Comparison of ENCODE assay signal across 8 cellular contexts in the genomic region with DNA sequence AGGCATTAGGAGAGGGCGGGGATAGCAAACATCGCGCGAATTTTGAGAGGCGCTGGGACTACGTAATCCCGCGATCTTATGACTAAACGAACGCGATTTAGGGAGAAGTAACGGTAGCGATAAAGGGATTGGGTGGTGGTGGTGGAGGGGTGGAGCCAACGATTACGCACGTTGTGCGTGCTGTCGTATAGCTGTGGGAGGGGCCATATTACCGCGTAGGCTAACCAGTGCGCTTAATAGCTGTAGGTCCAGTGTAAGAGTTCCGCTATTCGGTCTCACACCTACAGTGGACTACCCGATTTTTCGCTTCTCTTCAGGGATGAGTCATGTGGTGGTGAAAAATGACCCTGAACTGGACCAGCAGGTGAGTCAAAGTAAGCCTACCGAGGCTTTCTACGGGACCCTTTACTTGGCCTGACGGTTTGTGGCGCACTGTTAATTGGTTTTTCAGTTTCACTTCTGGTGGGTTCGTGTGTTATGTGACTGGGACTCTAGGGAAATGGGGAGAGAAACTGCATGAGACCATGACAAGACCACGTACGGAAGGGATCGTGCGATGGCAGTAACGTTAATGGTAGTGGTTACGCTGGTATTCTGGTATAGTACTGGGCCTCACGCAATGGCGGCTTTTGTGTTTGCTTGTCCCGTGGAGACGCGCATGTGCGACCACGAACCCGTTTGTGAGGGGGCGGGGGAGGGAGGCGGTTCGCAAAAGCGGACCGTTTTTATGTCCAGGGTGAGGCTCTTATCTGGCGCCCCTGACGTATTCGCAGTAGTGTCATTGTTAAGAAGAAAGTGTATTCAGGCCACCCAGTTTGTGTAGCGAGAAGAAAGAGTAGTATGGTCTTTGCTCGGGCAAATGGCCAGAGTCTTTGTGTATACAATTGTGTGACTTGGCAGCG. TPM values are rescaled to one million over a fixed set of nuclear protein-coding genes. Genes with fewer than 3 reads are reported as not detected.
DNase-seq lines count a peak whose midpoint lies in the region; ATAC-seq, FAIRE-seq and TF ChIP-seq lines count a peak whose summit lies in the region.

A gene (plus strand): TSS at position 251 of the 902 bp plus-strand sequence. CDS start 69 bp downstream, at position 320.

- peaks cover 5% of the 10 kb centered on the region for H3K79me1 ChIP-seq in trophoblast cell (ENCODE audit: low read length)

- WGBS in trophoblast cell (ENCODE audit: extremely low coverage, insufficient coverage, insufficient read length), result no CpG with 5 or more reads among the region's 55 CpGs

- BruUV-seq in endothelial cell of umbilical vein (replicated peaks; lab: Mats Ljungman, UMichigan), result TSS peak; percentile 98

- H3K36me3 ChIP-seq in endothelial cell of umbilical vein (ENCODE audit: control insufficient read depth in 2 of 2, extremely low read depth in 1 of 2, insufficient read depth in 2 of 2, low read length in 2 of 2), result no peaks in the 10 kb centered on the region
- H3K36me3 ChIP-seq in trophoblast cell (ENCODE audit: control insufficient read depth in 1 of 2, insufficient read depth in 2 of 2, low read length in 2 of 2), result no peaks in the 10 kb centered on the region

- H3K9me3 ChIP-seq in endothelial cell of umbilical vein (replicated peaks; ENCODE audit: control insufficient read depth, insufficient read depth, low read length), result no peaks in the 10 kb centered on the region
- no peaks in the 10 kb centered on the region for H3K9me3 ChIP-seq in trophoblast cell (ENCODE audit: insufficient read depth, low read depth, low read length)

- ATAC-seq in HG03139 (IDR thresholded peaks at IDR 0.05; ENCODE audit: unreplicated experiment), result peak; percentile 83

- H3K4ac ChIP-seq in trophoblast cell (ENCODE audit: low read depth, low read length), result peak within 1 kb of the TSS; percentile 21

- H3K23ac ChIP-seq in trophoblast cell (ENCODE audit: low read length), result no peak within 1 kb of the TSS

- peak within 1 kb of the TSS; percentile 83 to 100 (median 98) for H3K4me3 ChIP-seq in endothelial cell of umbilical vein (replicated peaks in 1 of 3; ENCODE audit: insufficient read depth in 1 of 3, low read depth in 1 of 3, low read length in 3 of 3)
- H3K4me3 ChIP-seq in trophoblast cell (ENCODE audit: low read depth, low read length), result peak within 1 kb of the TSS; percentile 87

- no peak for TF ChIP-seq CTCF in endothelial cell of umbilical vein (IDR thresholded peaks at IDR 0.05; ENCODE audit: extremely low read depth in 1 of 2, insufficient read depth in 1 of 2, low read depth in 1 of 2, low read length in 2 of 2)

- H3K4me2 ChIP-seq in endothelial cell of umbilical vein (ENCODE audit: insufficient read depth, low read length), result peak within 1 kb of the TSS; percentile 98
- peak within 1 kb of the TSS; percentile 57 for H3K4me2 ChIP-seq in trophoblast cell (ENCODE audit: low read length)

- H3K27ac ChIP-seq in endothelial cell of umbilical vein (ENCODE audit: insufficient read depth, low read depth, low read length), result peak within 1 kb of the TSS; percentile 100
- H3K27ac ChIP-seq in trophoblast cell (ENCODE audit: low read depth, low read length), result peak within 1 kb of the TSS; percentile 79

- peak within 1 kb of the TSS; percentile 16 for H3K14ac ChIP-seq in trophoblast cell (ENCODE audit: low read length)

- H3K4me3 Mint-ChIP-seq in T-helper 2 cell treated with Interferon-gamma antibody and Interleukin-4, amounts not matched to agents 5 μg/mL and 100 μg/mL, for 36 hours, result peak within 1 kb of the TSS; percentile 99

- peak within 1 kb of the TSS; percentile 100 for H3K9ac ChIP-seq in endothelial cell of umbilical vein (replicated peaks; ENCODE audit: extremely low read depth, insufficient read depth, low read length)
- peak within 1 kb of the TSS; percentile 76 for H3K9ac ChIP-seq in trophoblast cell (ENCODE audit: low read length)

- no peak within 1 kb of the TSS for H2BK120ac ChIP-seq in trophoblast cell (ENCODE audit: insufficient read depth, low read length, poor library complexity)

- intact Hi-C loops in endothelial cell of umbilical vein (cut with micrococcal nuclease), result loop anchor here (2.0 to 10.0 kb wide), 4 partner anchors 240 to 800 kb away; a partner anchor contains a TSS

- TF ChIP-seq POLR2A in endothelial cell of umbilical vein (IDR thresholded peaks at IDR 0.05; ENCODE audit: low read depth, low read length) (peak; percentile 83), GM12892 (IDR thresholded peaks at IDR 0.05; ENCODE audit: low read depth, low read length) (no peak)

- H3K36me3 Mint-ChIP-seq in T-helper 2 cell treated with Interferon-gamma antibody and Interleukin-4, amounts not matched to agents 5 μg/mL and 100 μg/mL, for 36 hours (ENCODE audit: low read depth), result peaks cover 39% of the 10 kb centered on the region

- H2BK5ac ChIP-seq in trophoblast cell (ENCODE audit: low read depth, low read length, poor library complexity), result peak within 1 kb of the TSS; percentile 60

- H3K27me3 Mint-ChIP-seq in T-helper 2 cell treated with Interferon-gamma antibody and Interleukin-4, amounts not matched to agents 5 μg/mL and 100 μg/mL, for 36 hours (ENCODE audit: low read depth), result no peaks in the 10 kb centered on the region

- dilution Hi-C loops in endothelial cell of umbilical vein (cut with MboI; ENCODE audit: extremely low pct_ligation_motif_present, low sequenced_read_pairs), result no loop called here

- POLR2A ChIA-PET in endothelial cell of umbilical vein (lab: Charles Lee), result no interaction called here

- H2AK5ac ChIP-seq in trophoblast cell (ENCODE audit: low read length), result peak within 1 kb of the TSS; percentile 15

- H3K18ac ChIP-seq in trophoblast cell (ENCODE audit: low read length), result no peak within 1 kb of the TSS

- H3K27ac Mint-ChIP-seq in T-helper 2 cell treated with Interferon-gamma antibody and Interleukin-4, amounts not matched to agents 5 μg/mL and 100 μg/mL, for 36 hours, result peak within 1 kb of the TSS; percentile 100

- H3K4me1 ChIP-seq in endothelial cell of umbilical vein (ENCODE audit: control insufficient read depth, extremely low read depth, insufficient read depth, low read length), result peaks cover 6% of the 10 kb centered on the region
- no peaks in the 10 kb centered on the region for H3K4me1 ChIP-seq in trophoblast cell (ENCODE audit: control insufficient read depth in 1 of 2, insufficient read depth in 2 of 2, low read length in 2 of 2)

- FAIRE-seq in endothelial cell of umbilical vein (lab: Jason Lieb, UNC), result peak; percentile 94
- FAIRE-seq in GM12892 (lab: Jason Lieb, UNC), result no peak

- H3K4me1 Mint-ChIP-seq in T-helper 2 cell treated with Interferon-gamma antibody and Interleukin-4, amounts not matched to agents 5 μg/mL and 100 μg/mL, for 36 hours (ENCODE audit: low read depth), result peaks cover 14% of the 10 kb centered on the region

- H2AFZ ChIP-seq in endothelial cell of umbilical vein (ENCODE audit: low read depth, low read length) (peak within 1 kb of the TSS; percentile 100), trophoblast cell (ENCODE audit: insufficient read depth, low read length, poor library complexity) (peak within 1 kb of the TSS; percentile 18)

- peak within 1 kb of the TSS; percentile 87 for H4K8ac ChIP-seq in trophoblast cell (ENCODE audit: low read depth, low read length)

- peak within 1 kb of the TSS; percentile 53 for H4K91ac ChIP-seq in trophoblast cell (ENCODE audit: low read depth, low read length)

- DNase-seq in DMS79 (lab: John Stamatoyannopoulos, UW), result peak; percentile 23
- peak; percentile 83 for DNase-seq in T-helper 2 cell treated with Interferon-gamma antibody and Interleukin-4, amounts not matched to agents 5 μg/mL and 100 μg/mL, for 36 hours (ENCODE audit: low spot score)
- peak; percentile 95 for DNase-seq in endothelial cell of umbilical vein (ENCODE audit: low read depth, low spot score)
- peak in 1 of 2 donors; percentile 84 for DNase-seq in trophoblast cell
- DNase-seq in GOT3 (lab: John Stamatoyannopoulos, UW), result no peak
- DNase-seq in NCI-H1694 (lab: John Stamatoyannopoulos, UW), result no peak
- DNase-seq in GM12892 (ENCODE audit: insufficient read length), result no peak

- H4K20me1 ChIP-seq in endothelial cell of umbilical vein (replicated peaks; ENCODE audit: control insufficient read depth, extremely low read depth, insufficient read depth, low read length), result peaks cover 3% of the 10 kb centered on the region

- peak within 1 kb of the TSS; percentile 44 for H4K12ac ChIP-seq in trophoblast cell (ENCODE audit: low read depth, low read length)

- H3K79me2 ChIP-seq in endothelial cell of umbilical vein (ENCODE audit: control insufficient read depth, insufficient read depth, low read length) (peaks cover 53% of the 10 kb centered on the region), trophoblast cell (ENCODE audit: control insufficient read depth, insufficient read depth, low read length, poor library complexity) (peaks cover 2% of the 10 kb centered on the region)

- H3K9me3 Mint-ChIP-seq in T-helper 2 cell treated with Interferon-gamma antibody and Interleukin-4, amounts not matched to agents 5 μg/mL and 100 μg/mL, for 36 hours, result no peaks in the 10 kb centered on the region

- H2BK12ac ChIP-seq in trophoblast cell (ENCODE audit: low read length), result no peak within 1 kb of the TSS

- no peaks in the 10 kb centered on the region for H3K9me1 ChIP-seq in endothelial cell of umbilical vein (replicated peaks; ENCODE audit: control insufficient read depth, extremely low read depth, insufficient read depth, low read length)

- CTCF ChIA-PET in endothelial cell of umbilical vein (lab: Charles Lee), result no interaction called here

- H3K27me3 ChIP-seq in endothelial cell of umbilical vein (ENCODE audit: control insufficient read depth in 2 of 2, insufficient read depth in 2 of 2, low read length in 2 of 2) (no peaks in the 10 kb centered on the region), trophoblast cell (ENCODE audit: insufficient read depth, low read length) (no peaks in the 10 kb centered on the region)

TF ChIP-seq in endothelial cell of umbilical vein, 7 proteins besides CTCF, POLR2A, EP300 and RAD21 (continues in another document):
- peak; percentile 58 for TF ChIP-seq POLR2AphosphoS5 (IDR thresholded peaks at IDR 0.05; ENCODE audit: insufficient read depth, low read depth, low read length)
- no peak for TF ChIP-seq JUN (IDR thresholded peaks at IDR 0.05; ENCODE audit: borderline replicate concordance, insufficient read depth, insufficient read length, low read depth)
- TF ChIP-seq FOS (IDR thresholded peaks at IDR 0.05; ENCODE audit: borderline replicate concordance, insufficient read depth, low read length), result no peak
- TF ChIP-seq GATA2 (IDR thresholded peaks at IDR 0.05; ENCODE audit: insufficient read depth, insufficient read length, low read depth, low read length), result no peak

RNA-seq across cellular contexts. Expression of the gene that starts here (rescaled TPM):
- total RNA-seq in endothelial cell of umbilical vein, result 59.0 and 59.1 TPM in 2 replicates
- polyA plus RNA-seq in endothelial cell of umbilical vein, result 10.1 and 20.5 TPM in 2 replicates
- 12.5 and 12.8 TPM in 2 replicates for polyA plus RNA-seq in endothelial cell of umbilical vein (2011; cell fraction: cytosol; rRNA removed)
- polyA plus RNA-seq in endothelial cell of umbilical vein (2011; cell fraction: nucleus; rRNA removed), result 179 and 223 TPM in 2 replicates
- 56.1 and 69.6 TPM in 2 replicates for polyA plus RNA-seq in endothelial cell of umbilical vein (2012)
- 52.3 and 56.5 TPM in 2 replicates for polyA minus RNA-seq in endothelial cell of umbilical vein
- not detected for polyA minus RNA-seq in endothelial cell of umbilical vein (2011; cell fraction: cytosol; rRNA and poly(A)+ RNA removed)
- 172 and 204 TPM in 2 replicates for polyA minus RNA-seq in endothelial cell of umbilical vein (2011; cell fraction: nucleus; rRNA and poly(A)+ RNA removed)
- polyA plus RNA-seq in trophoblast cell (2013), result 55.5 and 56.7 TPM in 2 replicates
- polyA plus RNA-seq in GM12892 (2012; ENCODE audit: missing spikeins), result 0.19 TPM

Comparison
In these comparisons a context has a peak if more than half of its experiments do, and no peak if none do; other contexts are left out.
1. DNase-seq: peak in DMS79 (single experiment), T-helper 2 cell treated with Interferon-gamma antibody and Interleukin-4, amounts not matched to agents 5 μg/mL and 100 μg/mL, for 36 hours (single experiment) and endothelial cell of umbilical vein (single experiment); none in GOT3 (single experiment), NCI-H1694 (single experiment) and GM12892 (single experiment).